14 cellular contexts compared by ENCODE assay signal in genomic region chr1:37028981-37029617, GRCh38. TPM values are rescaled to one million over a fixed set of nuclear protein-coding genes. Genes with fewer than 3 reads are reported as not detected.
DNase-seq lines count a peak whose midpoint lies in the region; TF ChIP-seq lines count a peak whose summit lies in the region.
"Had no signal": no experiment of that assay in that cellular context is flagged by ENCODE, and none has a peak within 500 bp of the region (broad histone marks: within the 10 kb centered on the region; RNA-seq: fewer than 3 reads in every experiment).

No MANE protein-coding gene starts in this region.

- intact Hi-C loops in MCF 10A (cut with micrococcal nuclease) = no loop called here
- intact Hi-C loops in ascending aorta (cut with DNase I) = no loop called here

- no peaks in the 10 kb centered on the region for H3K27me3 Mint-ChIP-seq in MCF 10A (ENCODE audit: insufficient read depth, unreplicated experiment)

- H3K4me1 ChIP-seq in ascending aorta = no peaks in the 10 kb centered on the region

- TF ChIP-seq CTCF in neural cell (IDR thresholded peaks at IDR 0.05; ENCODE audit: poor library complexity, severe bottlenecking) = peak; percentile 41
- no peak for TF ChIP-seq CTCF in MCF 10A (IDR thresholded peaks at IDR 0.05; ENCODE audit: unreplicated experiment)
- TF ChIP-seq CTCF in ascending aorta (IDR thresholded peaks at IDR 0.05) = no peak

- H3K36me3 Mint-ChIP-seq in MCF 10A (ENCODE audit: insufficient read depth, unreplicated experiment) = peaks cover 4% of the 10 kb centered on the region

- H2AFZ ChIP-seq in neural cell (ENCODE audit: low read depth, low read length) = no peak overlapping the region

- no peaks in the 10 kb centered on the region for H3K9me2 ChIP-seq in neural cell (ENCODE audit: insufficient read depth, low read length)

- no peak overlapping the region for H3K27ac ChIP-seq in neural cell (ENCODE audit: low read length)
- no peak overlapping the region for H3K27ac ChIP-seq in ascending aorta
- H3K27ac ChIP-seq: suprapubic skin had no signal

- H3K4me3 Mint-ChIP-seq in MCF 10A (ENCODE audit: unreplicated experiment) = no peak overlapping the region

- H3K9me3 ChIP-seq in neural cell (ENCODE audit: low read length) = no peaks in the 10 kb centered on the region
- H3K9me3 ChIP-seq in ascending aorta = no peaks in the 10 kb centered on the region
- H3K9me3 ChIP-seq: suprapubic skin had no signal

- no peaks in the 10 kb centered on the region for H3K9me3 Mint-ChIP-seq in MCF 10A (ENCODE audit: unreplicated experiment)

- POLR2A ChIA-PET in MCF 10A (lab: Yijun Ruan, JAX) = no interaction called here

- peaks cover 43% of the 10 kb centered on the region for H3K27me3 ChIP-seq in neural cell (ENCODE audit: insufficient read depth, low read depth, low read length)
- peaks cover 3% of the 10 kb centered on the region for H3K27me3 ChIP-seq in ascending aorta

- H4K20me1 ChIP-seq in neural cell (ENCODE audit: insufficient read depth) = no peaks in the 10 kb centered on the region

- H3K9ac ChIP-seq in neural cell (ENCODE audit: low read length) = no peak overlapping the region

- TF ChIP-seq RAD21 in neural cell (conservative IDR thresholded peaks at IDR 0.05) = peak; percentile 39

- no peaks in the 10 kb centered on the region for H3K4me1 Mint-ChIP-seq in MCF 10A (ENCODE audit: insufficient read depth, unreplicated experiment)

- no peaks in the 10 kb centered on the region for H3K36me3 ChIP-seq in neural cell (ENCODE audit: insufficient read depth, low read length)
- H3K36me3 ChIP-seq in ascending aorta = no peaks in the 10 kb centered on the region
- H3K36me3 ChIP-seq: suprapubic skin had no signal

- no peak overlapping the region for H3K27ac Mint-ChIP-seq in MCF 10A (ENCODE audit: low read depth, unreplicated experiment)

- no peak for TF ChIP-seq EP300 in neural cell (conservative IDR thresholded peaks at IDR 0.05; ENCODE audit: poor library complexity, severe bottlenecking)

- H3K4me3 ChIP-seq in neural cell (ENCODE audit: low read length) (no peak overlapping the region), ascending aorta (no peak overlapping the region)
- H3K4me3 ChIP-seq: suprapubic skin had no signal

- DNase-seq in NCI-H2196 (lab: John Stamatoyannopoulos, UW; ENCODE audit: unreplicated experiment) (peak; percentile 33), NCI-H2196 treated with DMSO at 0.1 percent for 48 hours (lab: John Stamatoyannopoulos, UW; ENCODE audit: unreplicated experiment) (no peak), GM19238 (ENCODE audit: insufficient read length, low spot score) (peak; percentile 46), SK-N-DZ (ENCODE audit: low spot score) (peak; percentile 55), MCF 10A (ENCODE audit: unreplicated experiment) (no peak), ascending aorta (ENCODE audit: low spot score in 2 of 2) (no peak), LoVo (ENCODE audit: low spot score) (no peak)
- DNase-seq: activated naive CD4-positive, alpha-beta T cell treated with Interleukin-2 at 50 U/mL for 16 hours; Calu3; foreskin fibroblast; NCI-H1105 treated with DMSO at 0.1 percent for 48 hours; NCI-H526 treated with DMSO at 0.1 percent for 48 hours had no signal

- CTCF ChIA-PET in MCF 10A (lab: Yijun Ruan, JAX) = no interaction called here

- no TSS peak for BruUV-seq in MCF 10A (replicated peaks; lab: Mats Ljungman, UMichigan)

- H3F3A ChIP-seq in neural cell (ENCODE audit: insufficient read depth, low read length, poor library complexity, severe bottlenecking) = no peaks in the 10 kb centered on the region

- H3K4me2 ChIP-seq in neural cell (ENCODE audit: low read length) = no peak overlapping the region

- H3K79me2 ChIP-seq in neural cell (replicated peaks; ENCODE audit: insufficient read depth, low read length) = peaks cover 29% of the 10 kb centered on the region

TF ChIP-seq in neural cell, 6 proteins besides CTCF, POLR2A, EP300 and RAD21:
- TF ChIP-seq SMC3 (conservative IDR thresholded peaks at IDR 0.05; ENCODE audit: poor library complexity) (peak; percentile 39), EZH2 (IDR thresholded peaks at IDR 0.05; ENCODE audit: borderline replicate concordance, insufficient read depth, low read length, poor library complexity, severe bottlenecking) (no peak)

RNA-seq across cellular contexts. Expression of gene GRIK3, which starts 5.2 kb away (rescaled TPM):
- 7.6 and 10.0 TPM in 2 replicates for polyA plus RNA-seq in SK-N-DZ (2014; cell fraction: cytosol; rRNA removed)
- polyA plus RNA-seq in SK-N-DZ (2014; cell fraction: nucleus; rRNA removed) = 5.2 and 7.3 TPM in 2 replicates
- polyA plus RNA-seq in neural cell = 5.0 and 6.3 TPM in 2 replicates
- polyA minus RNA-seq in neural cell = 15.6 and 15.8 TPM in 2 replicates
- total RNA-seq in MCF 10A (2022) (not detected in 2 replicates), ascending aorta (under 0.01 TPM)
- total RNA-seq: Calu3 had no signal

Comparison
In these comparisons a context has a peak if more than half of its experiments do, and no peak if none do; other contexts are left out.
1. DNase-seq: peak in NCI-H2196 (single experiment), GM19238 (single experiment) and SK-N-DZ (single experiment); none in NCI-H2196 treated with DMSO at 0.1 percent for 48 hours (single experiment), MCF 10A (single experiment), ascending aorta (0 of 2) and LoVo (single experiment).